In the genomic region with DNA sequence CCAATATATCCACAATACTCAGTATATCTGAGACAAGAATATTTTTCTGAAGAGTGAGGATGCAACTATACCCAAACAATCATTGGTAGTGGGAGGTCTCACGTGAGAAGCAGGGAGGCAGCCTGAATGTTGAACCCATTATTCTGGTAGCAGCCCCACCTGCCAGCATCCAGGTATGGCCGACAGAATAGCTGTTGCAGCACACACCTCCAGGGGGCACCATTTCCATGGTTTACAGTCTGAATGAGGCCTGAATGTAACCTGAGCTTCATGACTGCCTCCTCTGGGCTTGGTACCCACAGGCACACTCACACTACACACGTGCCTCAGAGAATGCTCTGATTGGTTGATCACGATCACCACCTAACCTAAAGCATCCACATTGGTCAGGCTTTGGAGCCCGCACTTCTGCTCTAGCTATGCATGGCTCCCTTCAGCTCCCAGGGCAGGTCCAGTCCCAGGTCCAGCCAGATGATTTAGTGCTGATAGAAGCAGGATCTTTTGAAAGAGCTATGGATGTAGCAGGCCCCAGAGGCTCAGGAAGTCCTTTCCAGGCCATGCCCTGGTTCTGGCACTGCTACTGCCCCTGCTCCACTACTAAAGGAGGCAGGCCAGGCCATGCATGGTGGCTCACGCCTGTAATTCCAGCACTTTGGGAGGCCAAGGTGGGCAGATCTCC, we compare ENCODE assay signal across 8 cellular contexts. TPM values are rescaled to one million over a fixed set of nuclear protein-coding genes. Genes with fewer than 3 reads are reported as not detected.
A peak's percentile ranks its signal among the peaks of the same experiment; 100 is the strongest.
DNase-seq lines count a peak whose midpoint lies in the region; FAIRE-seq and TF ChIP-seq lines count a peak whose summit lies in the region.

No MANE protein-coding gene starts in this region.

- H3K9ac ChIP-seq in trophoblast cell (ENCODE audit: low read length) = no peak overlapping the region

- no peak overlapping the region for H2BK5ac ChIP-seq in trophoblast cell (ENCODE audit: low read depth, low read length, poor library complexity)

- FAIRE-seq in H54 (lab: Jason Lieb, UNC) = peak; percentile 83

- H3K27ac ChIP-seq in trophoblast cell (ENCODE audit: low read depth, low read length) (no peak overlapping the region), uterus (no peak overlapping the region)

- intact Hi-C loops in uterus (cut with DNase I; ENCODE audit: low total_unique reads) = no loop called here

- H3K4me2 ChIP-seq in trophoblast cell (ENCODE audit: low read length) = no peak overlapping the region

- H3K27me3 ChIP-seq in trophoblast cell (ENCODE audit: insufficient read depth, low read length) (peaks cover 13% of the 10 kb centered on the region), uterus (no peaks in the 10 kb centered on the region)

- peak; percentile 35 to 59 (median 44) for TF ChIP-seq CTCF in uterus (IDR thresholded peaks at IDR 0.05)

- H4K8ac ChIP-seq in trophoblast cell (ENCODE audit: low read depth, low read length) = no peak overlapping the region

- no peak overlapping the region for H3K23ac ChIP-seq in trophoblast cell (ENCODE audit: low read length)

- TF ChIP-seq POLR2A in H54 (IDR thresholded peaks at IDR 0.05; ENCODE audit: low read depth, low read length) = no peak
- no peak for TF ChIP-seq POLR2A in uterus (IDR thresholded peaks at IDR 0.05)

- H2AFZ ChIP-seq in trophoblast cell (ENCODE audit: insufficient read depth, low read length, poor library complexity) = no peak overlapping the region

- no peak overlapping the region for H3K4ac ChIP-seq in trophoblast cell (ENCODE audit: low read depth, low read length)

- H4K12ac ChIP-seq in trophoblast cell (ENCODE audit: low read depth, low read length) = no peak overlapping the region

- peaks cover 30 to 32% of the 10 kb centered on the region in 2 experiments for H3K4me1 ChIP-seq in trophoblast cell (ENCODE audit: control insufficient read depth in 1 of 2, insufficient read depth in 2 of 2, low read length in 2 of 2)
- peaks cover 0 to 8% of the 10 kb centered on the region in 2 donors for H3K4me1 ChIP-seq in uterus

- no peaks in the 10 kb centered on the region for H3K9me3 ChIP-seq in trophoblast cell (ENCODE audit: insufficient read depth, low read depth, low read length)
- no peaks in the 10 kb centered on the region for H3K9me3 ChIP-seq in uterus

- H3K14ac ChIP-seq in trophoblast cell (ENCODE audit: low read length) = no peak overlapping the region

- no peak overlapping the region for H2AK5ac ChIP-seq in trophoblast cell (ENCODE audit: low read length)

- peaks cover 14% of the 10 kb centered on the region for H3K79me1 ChIP-seq in trophoblast cell (ENCODE audit: low read length)

- H3K36me3 ChIP-seq in trophoblast cell (ENCODE audit: control insufficient read depth in 1 of 2, insufficient read depth in 2 of 2, low read length in 2 of 2) = no peaks in the 10 kb centered on the region
- H3K36me3 ChIP-seq in uterus = no peaks in the 10 kb centered on the region

- H2BK12ac ChIP-seq in trophoblast cell (ENCODE audit: low read length) = no peak overlapping the region

- H2BK120ac ChIP-seq in trophoblast cell (ENCODE audit: insufficient read depth, low read length, poor library complexity) = no peak overlapping the region

- DNase-seq in GM03348 (ENCODE audit: low spot score) (peak; percentile 84), H54 (ENCODE audit: insufficient read length, low spot score) (peak; percentile 92), M059J (ENCODE audit: low read depth) (peak; percentile 95), RPMI7951 (ENCODE audit: low read depth) (peak; percentile 93), activated T-helper 1 cell treated with Interleukin-2 at 50 U/mL for 16 hours (ENCODE audit: low read depth) (peak; percentile 69), foreskin melanocyte (peak; percentile 68), trophoblast cell (peak; percentile 96 to 99), uterus (peak; percentile 40 to 43)

- H3K4me3 ChIP-seq in trophoblast cell (ENCODE audit: low read depth, low read length) = no peak overlapping the region
- H3K4me3 ChIP-seq in uterus = no peak overlapping the region

- H4K91ac ChIP-seq in trophoblast cell (ENCODE audit: low read depth, low read length) = no peak overlapping the region

- no peak overlapping the region for H3K18ac ChIP-seq in trophoblast cell (ENCODE audit: low read length)

- no CpG with 5 or more reads among the region's 6 CpGs for WGBS in trophoblast cell (ENCODE audit: extremely low coverage, insufficient coverage, insufficient read length)

- no peaks in the 10 kb centered on the region for H3K79me2 ChIP-seq in trophoblast cell (ENCODE audit: control insufficient read depth, insufficient read depth, low read length, poor library complexity)

RNA-seq across cellular contexts. Expression of a gene that starts 11.0 kb away (rescaled TPM):
- 86.5 and 111 TPM in 2 replicates for total RNA-seq in M059J (2014; rRNA removed; shearing (Covaris generic))
- total RNA-seq in RPMI7951 (2014; rRNA removed; shearing (Covaris generic)) = 98.3 and 105 TPM in 2 replicates
- polyA plus RNA-seq in trophoblast cell (2013) = 61.5 and 63.3 TPM in 2 replicates
- 100 to 1,000 TPM in 1 of 4 donors, 10 to 100 TPM in 3; 42.1 to 108 (median 75.9) TPM for total RNA-seq in uterus

RNA-seq across cellular contexts. Expression of a gene that starts 29.6 kb away (rescaled TPM):
- total RNA-seq in M059J (2014; rRNA removed; shearing (Covaris generic)) = not detected in 2 replicates
- 0.72 TPM in 1 of 2 replicates, not detected in the other for total RNA-seq in RPMI7951 (2014; rRNA removed; shearing (Covaris generic))
- 0.81 and 0.86 TPM in 2 replicates for polyA plus RNA-seq in trophoblast cell (2013)
- total RNA-seq in uterus = 1 to 10 TPM in 3 of 4 donors, under 1 TPM in 1; 0.29 to 9.6 (median 5.4) TPM

RNA-seq across cellular contexts. Expression of a gene that starts 56.9 kb away (rescaled TPM):
- 0.44 and 1.0 TPM in 2 replicates for total RNA-seq in M059J (2014; rRNA removed; shearing (Covaris generic))
- 0.10 TPM in 1 of 2 replicates, not detected in the other for total RNA-seq in RPMI7951 (2014; rRNA removed; shearing (Covaris generic))
- 0.17 and 0.26 TPM in 2 replicates for polyA plus RNA-seq in trophoblast cell (2013)
- 1 to 10 TPM in 2 of 4 donors, under 1 TPM in 2; 0.51 to 2.8 (median 0.86) TPM for total RNA-seq in uterus

Comparison
In these comparisons a context has a peak if more than half of its experiments do, and no peak if none do; other contexts are left out.
1. DNase-seq: peak in every context shown above with its lines; median percentile 98 in trophoblast cell; 95 in M059J; 93 in RPMI7951; 92 in H54; 84 in GM03348; 69 in activated T-helper 1 cell treated with Interleukin-2 at 50 U/mL for 16 hours; 68 in foreskin melanocyte; 42 in uterus.